In genomic region chr3:36960502-36960901, GRCh38 we compare ENCODE assay signal across 20 cellular contexts.
"Had no signal": no experiment of that assay in that cellular context is flagged by ENCODE, and none has a peak within 500 bp of the region (broad histone marks: within the 10 kb centered on the region; RNA-seq: fewer than 3 reads in every experiment).

No MANE protein-coding gene starts in this region.

- H3K4me1 ChIP-seq: psoas muscle had no signal

- H3K36me3 ChIP-seq: neutrophil, right lobe of liver, thoracic aorta had no signal

- H3K27me3 ChIP-seq: dorsolateral prefrontal cortex, neutrophil, right lobe of liver had no signal

- H3K27me3 Mint-ChIP-seq: naive thymus-derived CD8-positive, alpha-beta T cell; stimulated activated naive B cell treated with anti-CD40 and anti-IgM and Interleukin-4, amounts not matched to agents 10 μg/mL and 1 μg/mL and 100 μg/mL, for 72 hours; stimulated activated naive CD8-positive, alpha-beta T cell treated with anti-CD3 and anti-CD28 coated beads, Interleukin-15, amount 100 ng/mL, for 72 hours had no signal

- H3K36me3 Mint-ChIP-seq: naive thymus-derived CD8-positive, alpha-beta T cell; stimulated activated naive B cell treated with anti-CD40 and anti-IgM and Interleukin-4, amounts not matched to agents 10 μg/mL and 1 μg/mL and 100 μg/mL, for 72 hours had no signal

- FAIRE-seq: frontal cortex, urothelium cell line had no signal

- H3K9me3 Mint-ChIP-seq: naive thymus-derived CD8-positive, alpha-beta T cell; stimulated activated naive B cell treated with anti-CD40 and anti-IgM and Interleukin-4, amounts not matched to agents 10 μg/mL and 1 μg/mL and 100 μg/mL, for 72 hours; stimulated activated naive CD8-positive, alpha-beta T cell treated with anti-CD3 and anti-CD28 coated beads, Interleukin-15, amount 100 ng/mL, for 72 hours had no signal

- H3K27ac ChIP-seq: dorsolateral prefrontal cortex, neutrophil, psoas muscle, right lobe of liver, thoracic aorta had no signal

- H3K4me3 ChIP-seq: dorsolateral prefrontal cortex, mucosa of descending colon, psoas muscle, right lobe of liver, thoracic aorta had no signal

- H3K27ac Mint-ChIP-seq: stimulated activated naive B cell treated with anti-CD40 and anti-IgM and Interleukin-4, amounts not matched to agents 10 μg/mL and 1 μg/mL and 100 μg/mL, for 72 hours; stimulated activated naive CD8-positive, alpha-beta T cell treated with anti-CD3 and anti-CD28 coated beads, Interleukin-15, amount 100 ng/mL, for 72 hours had no signal

- H3K9me3 ChIP-seq: mucosa of descending colon, neutrophil, psoas muscle, right lobe of liver, thoracic aorta had no signal

- H3K4me3 Mint-ChIP-seq: naive thymus-derived CD8-positive, alpha-beta T cell; stimulated activated naive B cell treated with anti-CD40 and anti-IgM and Interleukin-4, amounts not matched to agents 10 μg/mL and 1 μg/mL and 100 μg/mL, for 72 hours; stimulated activated naive CD8-positive, alpha-beta T cell treated with anti-CD3 and anti-CD28 coated beads, Interleukin-15, amount 100 ng/mL, for 72 hours had no signal

- ATAC-seq: esophagus mucosa; mucosa of descending colon; naive thymus-derived CD8-positive, alpha-beta T cell; psoas muscle; right lobe of liver; stimulated activated naive B cell treated with anti-CD40 and anti-IgM and Interleukin-4, amounts not matched to agents 10 μg/mL and 1 μg/mL and 100 μg/mL, for 72 hours; stimulated activated naive CD8-positive, alpha-beta T cell treated with anti-CD3 and anti-CD28 coated beads, Interleukin-15, amount 100 ng/mL, for 72 hours had no signal

- DNase-seq: cortex of kidney; dorsolateral prefrontal cortex; effector CD8-positive, alpha-beta T cell; mammary epithelial cell; naive thymus-derived CD8-positive, alpha-beta T cell; psoas muscle; retina; right lobe of liver; stimulated activated CD4-positive, alpha-beta T cell treated with anti-CD3 and anti-CD28 coated beads, Interleukin-15, amount 100 ng/mL, for 24 hours; stimulated activated CD4-positive, alpha-beta T cell treated with anti-CD3 and anti-CD28 coated beads, Interleukin-1b, Interleukin-23, amount 100 ng/mL, for 48 hours; stimulated activated CD4-positive, alpha-beta T cell treated with anti-CD3 and anti-CD28 coated beads, Interleukin-4, amount 100 ng/mL, for 4 hours; stimulated activated naive B cell treated with anti-CD40 and anti-IgM and Interleukin-4, amounts not matched to agents 10 μg/mL and 1 μg/mL and 100 μg/mL, for 72 hours; stimulated activated naive CD8-positive, alpha-beta T cell treated with anti-CD3 and anti-CD28 coated beads, Interleukin-15, amount 100 ng/mL, for 72 hours; trophoblast cell had no signal
